ENCODE assay signal across 1 cellular context in the genomic region with DNA sequence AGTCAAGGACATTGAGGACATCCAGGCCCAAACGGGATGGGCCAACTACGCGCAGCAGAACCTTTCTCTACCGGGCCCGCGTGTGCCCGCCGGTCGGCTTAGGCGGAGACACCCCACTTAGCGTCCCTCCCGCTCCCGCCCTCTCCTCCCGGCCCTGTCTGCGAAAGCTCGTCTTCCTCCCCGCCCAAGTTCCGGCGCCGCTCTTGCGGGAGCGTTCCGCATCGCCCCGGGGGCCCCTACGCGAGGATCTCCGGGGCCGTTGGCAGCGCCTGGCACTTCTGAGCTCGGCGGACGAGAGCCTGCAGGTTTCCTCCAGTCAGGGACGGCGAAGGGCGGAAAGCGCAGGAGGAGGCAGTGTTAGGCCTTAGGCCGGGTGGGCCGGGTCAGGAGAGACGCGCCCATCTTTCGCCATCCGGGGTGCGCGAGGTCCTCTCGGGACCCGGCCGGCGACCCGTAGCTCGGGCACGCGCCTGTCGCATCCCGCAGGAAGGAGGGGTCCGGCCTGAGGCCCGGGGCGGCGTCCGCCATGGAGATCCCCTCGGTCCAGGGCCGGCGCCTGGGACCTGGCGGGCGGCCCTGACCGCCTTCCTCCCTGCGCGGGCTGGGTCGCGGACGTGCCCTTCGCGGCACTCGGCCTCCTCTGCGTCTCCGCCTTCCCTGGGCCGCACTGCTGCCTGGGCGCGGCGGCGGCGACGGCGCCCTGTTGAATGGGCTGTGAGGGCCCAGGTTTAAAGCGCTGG.
TF ChIP-seq lines count a peak whose summit lies in the region.

A gene (plus strand): TSS at position 141 of the 740 bp plus-strand sequence. CDS start 673 bp downstream, outside the sequence.

TF ChIP-seq in HEK293, 187 proteins besides CTCF, POLR2A, EP300 and RAD21 (continued from another document and continues in another):
- TF ChIP-seq, protein P1, sequence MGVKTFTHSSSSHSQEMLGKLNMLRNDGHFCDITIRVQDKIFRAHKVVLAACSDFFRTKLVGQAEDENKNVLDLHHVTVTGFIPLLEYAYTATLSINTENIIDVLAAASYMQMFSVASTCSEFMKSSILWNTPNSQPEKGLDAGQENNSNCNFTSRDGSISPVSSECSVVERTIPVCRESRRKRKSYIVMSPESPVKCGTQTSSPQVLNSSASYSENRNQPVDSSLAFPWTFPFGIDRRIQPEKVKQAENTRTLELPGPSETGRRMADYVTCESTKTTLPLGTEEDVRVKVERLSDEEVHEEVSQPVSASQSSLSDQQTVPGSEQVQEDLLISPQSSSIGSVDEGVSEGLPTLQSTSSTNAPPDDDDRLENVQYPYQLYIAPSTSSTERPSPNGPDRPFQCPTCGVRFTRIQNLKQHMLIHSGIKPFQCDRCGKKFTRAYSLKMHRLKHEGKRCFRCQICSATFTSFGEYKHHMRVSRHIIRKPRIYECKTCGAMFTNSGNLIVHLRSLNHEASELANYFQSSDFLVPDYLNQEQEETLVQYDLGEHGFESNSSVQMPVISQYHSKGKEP (tag by site-specific recombination; IDR thresholded peaks at IDR 0.05), result peak; percentile 26; the same call in 1 of the 2 replicates
- TF ChIP-seq, protein P2, sequence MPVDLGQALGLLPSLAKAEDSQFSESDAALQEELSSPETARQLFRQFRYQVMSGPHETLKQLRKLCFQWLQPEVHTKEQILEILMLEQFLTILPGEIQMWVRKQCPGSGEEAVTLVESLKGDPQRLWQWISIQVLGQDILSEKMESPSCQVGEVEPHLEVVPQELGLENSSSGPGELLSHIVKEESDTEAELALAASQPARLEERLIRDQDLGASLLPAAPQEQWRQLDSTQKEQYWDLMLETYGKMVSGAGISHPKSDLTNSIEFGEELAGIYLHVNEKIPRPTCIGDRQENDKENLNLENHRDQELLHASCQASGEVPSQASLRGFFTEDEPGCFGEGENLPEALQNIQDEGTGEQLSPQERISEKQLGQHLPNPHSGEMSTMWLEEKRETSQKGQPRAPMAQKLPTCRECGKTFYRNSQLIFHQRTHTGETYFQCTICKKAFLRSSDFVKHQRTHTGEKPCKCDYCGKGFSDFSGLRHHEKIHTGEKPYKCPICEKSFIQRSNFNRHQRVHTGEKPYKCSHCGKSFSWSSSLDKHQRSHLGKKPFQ (tag by site-specific recombination; IDR thresholded peaks at IDR 0.05), result peak; percentile 46; the same call in 1 of the 2 replicates
- TF ChIP-seq, protein P3, sequence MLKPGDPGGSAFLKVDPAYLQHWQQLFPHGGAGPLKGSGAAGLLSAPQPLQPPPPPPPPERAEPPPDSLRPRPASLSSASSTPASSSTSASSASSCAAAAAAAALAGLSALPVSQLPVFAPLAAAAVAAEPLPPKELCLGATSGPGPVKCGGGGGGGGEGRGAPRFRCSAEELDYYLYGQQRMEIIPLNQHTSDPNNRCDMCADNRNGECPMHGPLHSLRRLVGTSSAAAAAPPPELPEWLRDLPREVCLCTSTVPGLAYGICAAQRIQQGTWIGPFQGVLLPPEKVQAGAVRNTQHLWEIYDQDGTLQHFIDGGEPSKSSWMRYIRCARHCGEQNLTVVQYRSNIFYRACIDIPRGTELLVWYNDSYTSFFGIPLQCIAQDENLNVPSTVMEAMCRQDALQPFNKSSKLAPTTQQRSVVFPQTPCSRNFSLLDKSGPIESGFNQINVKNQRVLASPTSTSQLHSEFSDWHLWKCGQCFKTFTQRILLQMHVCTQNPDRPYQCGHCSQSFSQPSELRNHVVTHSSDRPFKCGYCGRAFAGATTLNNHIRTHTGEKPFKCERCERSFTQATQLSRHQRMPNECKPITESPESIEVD (tag by site-specific recombination; IDR thresholded peaks at IDR 0.05), result no peak
- TF ChIP-seq OVOL3 (tag by site-specific recombination; IDR thresholded peaks at IDR 0.05) (peak; percentile 90), BCL11B (tag by site-specific recombination; IDR thresholded peaks at IDR 0.05; ENCODE audit: low read depth) (peak; percentile 62; the same call in 1 of the 2 replicates), GFI1B (tag by site-specific recombination; IDR thresholded peaks at IDR 0.05) (peak; percentile 47; the same call in 1 of the 2 replicates), KLF16 (tag by site-specific recombination; IDR thresholded peaks at IDR 0.05) (peak; percentile 99), ZNF785 (tag by site-specific recombination; IDR thresholded peaks at IDR 0.05) (peak; percentile 84), ZNF701 (tag by site-specific recombination; IDR thresholded peaks at IDR 0.05) (no peak), KLF1 (tag by site-specific recombination; IDR thresholded peaks at IDR 0.05) (peak; percentile 91), REPIN1 (tag by site-specific recombination; IDR thresholded peaks at IDR 0.05; ENCODE audit: low read depth) (peak; percentile 98), ZFP41 (tag by site-specific recombination; IDR thresholded peaks at IDR 0.05; ENCODE audit: borderline replicate concordance) (no peak), ZNF837 (tag by site-specific recombination; IDR thresholded peaks at IDR 0.05) (peak; percentile 60; the same call in 1 of the 2 replicates), ZNF843 (tag by site-specific recombination; IDR thresholded peaks at IDR 0.05) (peak; percentile 84), ZNF707 (tag by site-specific recombination; IDR thresholded peaks at IDR 0.05) (no peak), ZIC2 (tag by site-specific recombination; IDR thresholded peaks at IDR 0.05) (peak; percentile 56; the same call in 1 of the 2 replicates), ZNF146 (tag by site-specific recombination; IDR thresholded peaks at IDR 0.05) (peak; percentile 82), ZNF48 (tag by site-specific recombination; IDR thresholded peaks at IDR 0.05) (no peak), ZNF571 (tag by site-specific recombination; IDR thresholded peaks at IDR 0.05) (no peak), WT1 (tag by site-specific recombination; IDR thresholded peaks at IDR 0.05) (peak; percentile 82), IKZF3 (tag by site-specific recombination; IDR thresholded peaks at IDR 0.05) (peak; percentile 76), TCF7L2 (IDR thresholded peaks at IDR 0.05; ENCODE audit: borderline replicate concordance, low read depth, low read length) (no peak), ZNF623 (tag by site-specific recombination; IDR thresholded peaks at IDR 0.05) (peak; percentile 64; the same call in 1 of the 2 replicates), ZNF777 (tag by site-specific recombination; IDR thresholded peaks at IDR 0.05; ENCODE audit: borderline replicate concordance) (no peak; the same call in 1 of the 2 replicates), RBAK (tag by site-specific recombination; IDR thresholded peaks at IDR 0.05) (no peak), HOXC10 (CRISPR knock-in tag; IDR thresholded peaks at IDR 0.05) (peak; percentile 82; the same call in 1 of the 2 replicates), ZNF416 (tag by site-specific recombination; IDR thresholded peaks at IDR 0.05) (peak; percentile 42; the same call in 1 of the 2 replicates), ZNF596 (tag by site-specific recombination; IDR thresholded peaks at IDR 0.05) (peak; percentile 47; the same call in 1 of the 2 replicates), ZNF302 (tag by site-specific recombination; IDR thresholded peaks at IDR 0.05; ENCODE audit: low read depth) (0 out of 2 replicates have a peak, but pooled peaks have one; percentile 64), FEZF1 (tag by site-specific recombination; IDR thresholded peaks at IDR 0.05) (peak; percentile 16; the same call in 1 of the 2 replicates), ZSCAN16 (tag by site-specific recombination; IDR thresholded peaks at IDR 0.05) (no peak; the same call in 1 of the 2 replicates), ZBTB1 (tag by site-specific recombination; IDR thresholded peaks at IDR 0.05) (peak; percentile 93; the same call in 1 of the 2 replicates), ZNF585B (tag by site-specific recombination; IDR thresholded peaks at IDR 0.05) (no peak), SP2 (tag by site-specific recombination; IDR thresholded peaks at IDR 0.05) (peak; percentile 95), ZFP69B (tag by site-specific recombination; IDR thresholded peaks at IDR 0.05) (peak; percentile 93)
- TF ChIP-seq, protein P4, sequence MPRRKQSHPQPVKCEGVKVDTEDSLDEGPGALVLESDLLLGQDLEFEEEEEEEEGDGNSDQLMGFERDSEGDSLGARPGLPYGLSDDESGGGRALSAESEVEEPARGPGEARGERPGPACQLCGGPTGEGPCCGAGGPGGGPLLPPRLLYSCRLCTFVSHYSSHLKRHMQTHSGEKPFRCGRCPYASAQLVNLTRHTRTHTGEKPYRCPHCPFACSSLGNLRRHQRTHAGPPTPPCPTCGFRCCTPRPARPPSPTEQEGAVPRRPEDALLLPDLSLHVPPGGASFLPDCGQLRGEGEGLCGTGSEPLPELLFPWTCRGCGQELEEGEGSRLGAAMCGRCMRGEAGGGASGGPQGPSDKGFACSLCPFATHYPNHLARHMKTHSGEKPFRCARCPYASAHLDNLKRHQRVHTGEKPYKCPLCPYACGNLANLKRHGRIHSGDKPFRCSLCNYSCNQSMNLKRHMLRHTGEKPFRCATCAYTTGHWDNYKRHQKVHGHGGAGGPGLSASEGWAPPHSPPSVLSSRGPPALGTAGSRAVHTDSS (tag by site-specific recombination; IDR thresholded peaks at IDR 0.05), result peak; percentile 67
- TF ChIP-seq, protein P5, sequence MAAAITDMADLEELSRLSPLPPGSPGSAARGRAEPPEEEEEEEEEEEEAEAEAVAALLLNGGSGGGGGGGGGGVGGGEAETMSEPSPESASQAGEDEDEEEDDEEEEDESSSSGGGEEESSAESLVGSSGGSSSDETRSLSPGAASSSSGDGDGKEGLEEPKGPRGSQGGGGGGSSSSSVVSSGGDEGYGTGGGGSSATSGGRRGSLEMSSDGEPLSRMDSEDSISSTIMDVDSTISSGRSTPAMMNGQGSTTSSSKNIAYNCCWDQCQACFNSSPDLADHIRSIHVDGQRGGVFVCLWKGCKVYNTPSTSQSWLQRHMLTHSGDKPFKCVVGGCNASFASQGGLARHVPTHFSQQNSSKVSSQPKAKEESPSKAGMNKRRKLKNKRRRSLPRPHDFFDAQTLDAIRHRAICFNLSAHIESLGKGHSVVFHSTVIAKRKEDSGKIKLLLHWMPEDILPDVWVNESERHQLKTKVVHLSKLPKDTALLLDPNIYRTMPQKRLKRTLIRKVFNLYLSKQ (tag by site-specific recombination; IDR thresholded peaks at IDR 0.05; ENCODE audit: borderline replicate concordance), result no peak
- TF ChIP-seq, protein P6, sequence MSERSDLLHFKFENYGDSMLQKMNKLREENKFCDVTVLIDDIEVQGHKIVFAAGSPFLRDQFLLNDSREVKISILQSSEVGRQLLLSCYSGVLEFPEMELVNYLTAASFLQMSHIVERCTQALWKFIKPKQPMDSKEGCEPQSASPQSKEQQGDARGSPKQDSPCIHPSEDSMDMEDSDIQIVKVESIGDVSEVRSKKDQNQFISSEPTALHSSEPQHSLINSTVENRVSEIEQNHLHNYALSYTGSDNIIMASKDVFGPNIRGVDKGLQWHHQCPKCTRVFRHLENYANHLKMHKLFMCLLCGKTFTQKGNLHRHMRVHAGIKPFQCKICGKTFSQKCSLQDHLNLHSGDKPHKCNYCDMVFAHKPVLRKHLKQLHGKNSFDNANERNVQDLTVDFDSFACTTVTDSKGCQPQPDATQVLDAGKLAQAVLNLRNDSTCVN (tag by site-specific recombination; optimal IDR thresholded peaks at IDR 0.05), result peak; percentile 100
- TF ChIP-seq, protein P7, sequence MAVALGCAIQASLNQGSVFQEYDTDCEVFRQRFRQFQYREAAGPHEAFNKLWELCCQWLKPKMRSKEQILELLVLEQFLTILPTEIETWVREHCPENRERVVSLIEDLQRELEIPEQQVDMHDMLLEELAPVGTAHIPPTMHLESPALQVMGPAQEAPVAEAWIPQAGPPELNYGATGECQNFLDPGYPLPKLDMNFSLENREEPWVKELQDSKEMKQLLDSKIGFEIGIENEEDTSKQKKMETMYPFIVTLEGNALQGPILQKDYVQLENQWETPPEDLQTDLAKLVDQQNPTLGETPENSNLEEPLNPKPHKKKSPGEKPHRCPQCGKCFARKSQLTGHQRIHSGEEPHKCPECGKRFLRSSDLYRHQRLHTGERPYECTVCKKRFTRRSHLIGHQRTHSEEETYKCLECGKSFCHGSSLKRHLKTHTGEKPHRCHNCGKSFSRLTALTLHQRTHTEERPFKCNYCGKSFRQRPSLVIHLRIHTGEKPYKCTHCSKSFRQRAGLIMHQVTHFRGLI (tag by site-specific recombination; IDR thresholded peaks at IDR 0.05), result no peak; the same call in none of the 2 replicates
- TF ChIP-seq, protein P8, sequence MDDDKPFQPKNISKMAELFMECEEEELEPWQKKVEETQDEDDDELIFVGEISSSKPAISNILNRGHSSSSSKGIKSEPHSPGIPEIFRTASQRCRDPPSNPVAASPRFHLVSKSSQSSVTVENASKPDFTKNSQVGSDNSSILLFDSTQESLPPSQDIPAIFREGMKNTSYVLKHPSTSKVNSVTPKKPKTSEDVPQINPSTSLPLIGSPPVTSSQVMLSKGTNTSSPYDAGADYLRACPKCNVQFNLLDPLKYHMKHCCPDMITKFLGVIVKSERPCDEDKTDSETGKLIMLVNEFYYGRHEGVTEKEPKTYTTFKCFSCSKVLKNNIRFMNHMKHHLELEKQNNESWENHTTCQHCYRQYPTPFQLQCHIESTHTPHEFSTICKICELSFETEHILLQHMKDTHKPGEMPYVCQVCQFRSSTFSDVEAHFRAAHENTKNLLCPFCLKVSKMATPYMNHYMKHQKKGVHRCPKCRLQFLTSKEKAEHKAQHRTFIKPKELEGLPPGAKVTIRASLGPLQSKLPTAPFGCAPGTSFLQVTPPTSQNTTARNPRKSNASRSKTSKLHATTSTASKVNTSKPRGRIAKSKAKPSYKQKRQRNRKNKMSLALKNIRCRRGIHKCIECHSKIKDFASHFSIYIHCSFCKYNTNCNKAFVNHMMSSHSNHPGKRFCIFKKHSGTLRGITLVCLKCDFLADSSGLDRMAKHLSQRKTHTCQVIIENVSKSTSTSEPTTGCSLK (tag by site-specific recombination; IDR thresholded peaks at IDR 0.05), result no peak
- TF ChIP-seq, protein P9, sequence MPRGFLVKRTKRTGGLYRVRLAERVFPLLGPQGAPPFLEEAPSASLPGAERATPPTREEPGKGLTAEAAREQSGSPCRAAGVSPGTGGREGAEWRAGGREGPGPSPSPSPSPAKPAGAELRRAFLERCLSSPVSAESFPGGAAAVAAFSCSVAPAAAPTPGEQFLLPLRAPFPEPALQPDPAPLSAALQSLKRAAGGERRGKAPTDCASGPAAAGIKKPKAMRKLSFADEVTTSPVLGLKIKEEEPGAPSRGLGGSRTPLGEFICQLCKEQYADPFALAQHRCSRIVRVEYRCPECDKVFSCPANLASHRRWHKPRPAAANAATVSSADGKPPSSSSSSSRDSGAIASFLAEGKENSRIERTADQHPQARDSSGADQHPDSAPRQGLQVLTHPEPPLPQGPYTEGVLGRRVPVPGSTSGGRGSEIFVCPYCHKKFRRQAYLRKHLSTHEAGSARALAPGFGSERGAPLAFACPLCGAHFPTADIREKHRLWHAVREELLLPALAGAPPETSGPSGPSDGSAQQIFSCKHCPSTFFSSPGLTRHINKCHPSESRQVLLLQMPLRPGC (tag by site-specific recombination; IDR thresholded peaks at IDR 0.05), result peak; percentile 75
